In genomic region chrY:21021811-21022210, GRCh38 we compare ENCODE assay signal across 15 cellular contexts.
A peak's percentile ranks its signal among the peaks of the same experiment; 100 is the strongest.
DNase-seq lines count a peak whose midpoint lies in the region; ATAC-seq and TF ChIP-seq lines count a peak whose summit lies in the region.
"Had no signal": no experiment of that assay in that cellular context is flagged by ENCODE, and none has a peak within 500 bp of the region (broad histone marks: within the 10 kb centered on the region; RNA-seq: fewer than 3 reads in every experiment).

No MANE protein-coding gene starts in this region.

- TF ChIP-seq CTCF in neutrophil (IDR thresholded peaks at IDR 0.05) (no peak), testis (IDR thresholded peaks at IDR 0.05) (no peak), GM13976 (IDR thresholded peaks at IDR 0.05; ENCODE audit: borderline replicate concordance, control extremely low read depth, extremely low read depth, insufficient read depth, missing control alignments) (no peak)

- H3K27me3 ChIP-seq in neutrophil (no peaks in the 10 kb centered on the region), testis (no peaks in the 10 kb centered on the region)

- ATAC-seq in activated naive CD8-positive, alpha-beta T cell treated with anti-CD3 and anti-CD28 coated beads, Interleukin-2, amount 50 U/mL, for 24 hours = no peak
- ATAC-seq: A549 had no signal

- no peak for DNase-seq in activated naive CD8-positive, alpha-beta T cell treated with anti-CD3 and anti-CD28 coated beads, Interleukin-2, amount 50 U/mL, for 24 hours
- no peak for DNase-seq in activated naive CD8-positive, alpha-beta T cell treated with anti-CD3 and anti-CD28 coated beads for 36 hours
- DNase-seq in HCEC 1CT (peak; percentile 0), testis (peak; percentile 18), GM13976 (ENCODE audit: low spot score) (no peak), MV-4-11 (lab: John Stamatoyannopoulos, UW) (no peak)
- DNase-seq: Caco-2, DMS53, GM23248, H7 had no signal

- H3K36me3 ChIP-seq in neutrophil = no peaks in the 10 kb centered on the region
- no peaks in the 10 kb centered on the region for H3K36me3 ChIP-seq in testis (ENCODE audit: low read depth, missing control alignments)

- peak overlapping the region; percentile 68 for H3K27ac ChIP-seq in neutrophil
- H3K27ac ChIP-seq in testis = no peak overlapping the region
- H3K27ac ChIP-seq: A549, GM23248 had no signal

- intact Hi-C loops in testis (cut with DNase I; ENCODE audit: low total_unique reads) = no loop called here

- no peak overlapping the region for H3K4me3 Mint-ChIP-seq in activated naive CD8-positive, alpha-beta T cell treated with anti-CD3 and anti-CD28 coated beads, Interleukin-2, amount 50 U/mL, for 24 hours
- H3K4me3 Mint-ChIP-seq in activated naive CD8-positive, alpha-beta T cell treated with anti-CD3 and anti-CD28 coated beads for 36 hours = no peak overlapping the region
- H3K4me3 Mint-ChIP-seq: IgD-negative memory B cell had no signal

- no peaks in the 10 kb centered on the region for H3K9me3 ChIP-seq in neutrophil
- no peaks in the 10 kb centered on the region for H3K9me3 ChIP-seq in testis
- H3K9me3 ChIP-seq: A549, Caco-2 had no signal

- H3K36me3 Mint-ChIP-seq in activated naive CD8-positive, alpha-beta T cell treated with anti-CD3 and anti-CD28 coated beads, Interleukin-2, amount 50 U/mL, for 24 hours (ENCODE audit: low read depth) = no peaks in the 10 kb centered on the region
- H3K36me3 Mint-ChIP-seq in activated naive CD8-positive, alpha-beta T cell treated with anti-CD3 and anti-CD28 coated beads for 36 hours = peaks cover 1% of the 10 kb centered on the region
- H3K36me3 Mint-ChIP-seq: CD14-positive monocyte; CD8-positive, alpha-beta memory T cell; IgD-negative memory B cell had no signal

- peaks cover 0 to 23% of the 10 kb centered on the region in 2 experiments for H3K4me1 ChIP-seq in neutrophil (ENCODE audit: control insufficient read depth in 1 of 2, insufficient read depth in 1 of 2, low read depth in 1 of 2, low read length in 1 of 2)
- no peaks in the 10 kb centered on the region for H3K4me1 ChIP-seq in testis
- H3K4me1 ChIP-seq: A549, Caco-2 had no signal

- no peaks in the 10 kb centered on the region for H3K27me3 Mint-ChIP-seq in activated naive CD8-positive, alpha-beta T cell treated with anti-CD3 and anti-CD28 coated beads, Interleukin-2, amount 50 U/mL, for 24 hours
- no peaks in the 10 kb centered on the region for H3K27me3 Mint-ChIP-seq in activated naive CD8-positive, alpha-beta T cell treated with anti-CD3 and anti-CD28 coated beads for 36 hours
- H3K27me3 Mint-ChIP-seq: CD8-positive, alpha-beta memory T cell; IgD-negative memory B cell had no signal

- peaks cover 46% of the 10 kb centered on the region for H3K4me1 Mint-ChIP-seq in activated naive CD8-positive, alpha-beta T cell treated with anti-CD3 and anti-CD28 coated beads, Interleukin-2, amount 50 U/mL, for 24 hours
- peaks cover 25% of the 10 kb centered on the region for H3K4me1 Mint-ChIP-seq in activated naive CD8-positive, alpha-beta T cell treated with anti-CD3 and anti-CD28 coated beads for 36 hours
- H3K4me1 Mint-ChIP-seq: IgD-negative memory B cell had no signal

- in situ Hi-C loops in GM13976 (cut with MboI; ENCODE audit: low sequenced_read_pairs, unreplicated experiment) = no loop called here

- H3K9me3 Mint-ChIP-seq in activated naive CD8-positive, alpha-beta T cell treated with anti-CD3 and anti-CD28 coated beads, Interleukin-2, amount 50 U/mL, for 24 hours = no peaks in the 10 kb centered on the region
- H3K9me3 Mint-ChIP-seq in activated naive CD8-positive, alpha-beta T cell treated with anti-CD3 and anti-CD28 coated beads for 36 hours = no peaks in the 10 kb centered on the region
- H3K9me3 Mint-ChIP-seq: CD8-positive, alpha-beta memory T cell; IgD-negative memory B cell had no signal

- no peak overlapping the region for H3K4me3 ChIP-seq in neutrophil (ENCODE audit: low read depth in 1 of 2, low read length in 1 of 2)
- H3K4me3 ChIP-seq in testis = no peak overlapping the region
- H3K4me3 ChIP-seq: A549, GM23248 had no signal

- WGBS in testis, 2 donors = 13 to 30% methylated on average over 3 of the region's 3 CpGs

- TF ChIP-seq POLR2A in testis (IDR thresholded peaks at IDR 0.05) = no peak

- H3K27ac Mint-ChIP-seq in activated naive CD8-positive, alpha-beta T cell treated with anti-CD3 and anti-CD28 coated beads, Interleukin-2, amount 50 U/mL, for 24 hours = peak overlapping the region; percentile 67
- no peak overlapping the region for H3K27ac Mint-ChIP-seq in activated naive CD8-positive, alpha-beta T cell treated with anti-CD3 and anti-CD28 coated beads for 36 hours
- H3K27ac Mint-ChIP-seq: CD14-positive monocyte, IgD-negative memory B cell had no signal

Comparison
In these comparisons a context has a peak if more than half of its experiments do, and no peak if none do; other contexts are left out.
1. DNase-seq: peak in HCEC 1CT (single experiment) and testis (single experiment); none in activated naive CD8-positive, alpha-beta T cell treated with anti-CD3 and anti-CD28 coated beads, Interleukin-2, amount 50 U/mL, for 24 hours (single experiment), activated naive CD8-positive, alpha-beta T cell treated with anti-CD3 and anti-CD28 coated beads for 36 hours (single experiment), GM13976 (single experiment) and MV-4-11 (single experiment).